Comparison of ENCODE assay signal across 14 cellular contexts in the genomic region with DNA sequence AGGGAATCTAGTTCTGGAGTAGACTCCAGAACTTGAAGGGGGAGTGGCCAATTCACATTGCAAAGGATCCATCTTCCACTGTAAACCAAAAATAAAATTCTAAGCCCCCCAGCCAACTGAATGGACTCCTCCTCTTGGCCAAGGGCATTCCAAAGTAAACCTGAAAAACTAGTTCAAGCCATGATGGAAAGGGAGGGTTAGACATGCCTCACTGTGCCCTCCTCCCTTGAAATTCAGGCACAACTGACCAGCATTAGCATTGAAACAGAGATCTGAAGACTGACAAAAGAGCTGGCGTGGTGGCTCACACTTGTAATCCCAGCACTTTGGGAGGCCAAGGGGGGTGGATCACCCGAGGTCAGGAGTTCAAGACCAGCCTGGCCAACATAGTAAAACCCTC. TPM values are rescaled to one million over a fixed set of nuclear protein-coding genes. Genes with fewer than 3 reads are reported as not detected.
"Had no signal": no experiment of that assay in that cellular context is flagged by ENCODE, and none has a peak within 500 bp of the region (broad histone marks: within the 10 kb centered on the region; RNA-seq: fewer than 3 reads in every experiment).

No MANE protein-coding gene starts in this region.

RNA-seq across cellular contexts. Expression of a gene that starts 19.5 kb away (rescaled TPM):
- total RNA-seq: activated B cell treated with CpG ODN at 0.5 μM for 24 hours; activated CD4-positive, alpha-beta memory T cell treated with anti-CD3 and anti-CD28 coated beads for 36 hours; activated CD4-positive, alpha-beta memory T cell treated with anti-CD3 and anti-CD28 coated beads, Interleukin-2, amount 10 ng/mL, durations not matched to agents 7 days and 5 days; activated CD4-positive, alpha-beta T cell treated with anti-CD3 and anti-CD28 coated beads, Interleukin-2, amount 10 ng/mL, durations not matched to agents 7 days and 5 days; activated CD8-positive, alpha-beta memory T cell treated with anti-CD3 and anti-CD28 coated beads for 36 hours; activated CD8-positive, alpha-beta memory T cell treated with anti-CD3 and anti-CD28 coated beads, Interleukin-2, amount 10 ng/mL, durations not matched to agents 7 days and 5 days; activated CD8-positive, alpha-beta T cell treated with anti-CD3 and anti-CD28 coated beads for 36 hours; activated CD8-positive, alpha-beta T cell treated with anti-CD3 and anti-CD28 coated beads, Interleukin-2, amount 10 ng/mL, durations not matched to agents 7 days and 5 days; T-cell; T-helper 17 cell had no signal

RNA-seq across cellular contexts. Expression of a gene that starts 35.6 kb away (rescaled TPM):
- total RNA-seq: activated B cell treated with CpG ODN at 0.5 μM for 24 hours; activated CD4-positive, alpha-beta memory T cell treated with anti-CD3 and anti-CD28 coated beads for 36 hours; activated CD4-positive, alpha-beta memory T cell treated with anti-CD3 and anti-CD28 coated beads, Interleukin-2, amount 10 ng/mL, durations not matched to agents 7 days and 5 days; activated CD4-positive, alpha-beta T cell treated with anti-CD3 and anti-CD28 coated beads for 36 hours; activated CD4-positive, alpha-beta T cell treated with anti-CD3 and anti-CD28 coated beads, Interleukin-2, amount 10 ng/mL, durations not matched to agents 24 days and 14 days; activated CD4-positive, alpha-beta T cell treated with anti-CD3 and anti-CD28 coated beads, Interleukin-2, amount 10 ng/mL, durations not matched to agents 7 days and 5 days; activated CD8-positive, alpha-beta memory T cell treated with anti-CD3 and anti-CD28 coated beads for 36 hours; activated CD8-positive, alpha-beta memory T cell treated with anti-CD3 and anti-CD28 coated beads, Interleukin-2, amount 10 ng/mL, durations not matched to agents 7 days and 5 days; activated CD8-positive, alpha-beta T cell treated with anti-CD3 and anti-CD28 coated beads for 36 hours; activated CD8-positive, alpha-beta T cell treated with anti-CD3 and anti-CD28 coated beads, Interleukin-2, amount 10 ng/mL, durations not matched to agents 7 days and 5 days; T-cell; T-helper 1 cell treated with Interleukin-12 subunit alpha and Interleukin-12 subunit beta and Interleukin-4 antibody, amounts not matched to agents 30 ng/mL and 1 ng/mL, for 36 hours; T-helper 17 cell; T-helper 2 cell treated with Interferon-gamma antibody and Interleukin-4, amounts not matched to agents 100 ng/mL and 5 ng/mL, for 36 hours had no signal
